ENCODE assay signal across 18 cellular contexts in genomic region chr19:17036640-17037039, GRCh38. TPM values are rescaled to one million over a fixed set of nuclear protein-coding genes. Genes with fewer than 3 reads are reported as not detected.
A peak's percentile ranks its signal among the peaks of the same experiment; 100 is the strongest.
DNase-seq lines count a peak whose midpoint lies in the region; ATAC-seq, FAIRE-seq and TF ChIP-seq lines count a peak whose summit lies in the region.
"Had no signal": no experiment of that assay in that cellular context is flagged by ENCODE, and none has a peak within 500 bp of the region (broad histone marks: within the 10 kb centered on the region; RNA-seq: fewer than 3 reads in every experiment).

No MANE protein-coding gene starts in this region.

- no peaks in the 10 kb centered on the region for H3K36me3 Mint-ChIP-seq in activated naive CD4-positive, alpha-beta T cell treated with anti-CD3 and anti-CD28 coated beads, Interleukin-2, amount 50 U/mL, for 24 hours
- H3K36me3 Mint-ChIP-seq: CD8-positive, alpha-beta T cell had no signal

- no peak overlapping the region for H3K27ac ChIP-seq in HEK293 (ENCODE audit: extremely low read depth, low read depth, low read length)
- no peak overlapping the region for H3K27ac ChIP-seq in upper lobe of right lung
- H3K27ac ChIP-seq in small intestine (ENCODE audit: low read depth in 1 of 2, low read length in 1 of 2): no peak overlapping the region
- H3K27ac ChIP-seq: C4-2B had no signal

- H3K4me3 ChIP-seq in HEK293 (ENCODE audit: low read depth, low read length) (no peak overlapping the region), bronchial epithelial cell (ENCODE audit: low read depth, low read length) (no peak overlapping the region), upper lobe of right lung (no peak overlapping the region), small intestine (ENCODE audit: low read depth in 1 of 2, low read length in 2 of 2) (no peak overlapping the region)
- H3K4me3 ChIP-seq: HAP-1 had no signal

- FAIRE-seq in bronchial epithelial cell (lab: Jason Lieb, UNC): peak; percentile 36
- no peak for FAIRE-seq in small intestine (lab: Jason Lieb, UNC)
- FAIRE-seq: HepG2 had no signal

- no peak overlapping the region for H3K4me3 Mint-ChIP-seq in activated naive CD4-positive, alpha-beta T cell treated with anti-CD3 and anti-CD28 coated beads, Interleukin-2, amount 50 U/mL, for 24 hours
- H3K4me3 Mint-ChIP-seq: CD8-positive, alpha-beta T cell; HFFc6 had no signal

- no peaks in the 10 kb centered on the region for H3K4me1 Mint-ChIP-seq in activated naive CD4-positive, alpha-beta T cell treated with anti-CD3 and anti-CD28 coated beads, Interleukin-2, amount 50 U/mL, for 24 hours

- CTCF ChIA-PET in HEK293 (lab: Yijun Ruan, JAX): interaction anchor here (1.2 kb wide), 1 partner anchor 16 kb away, joined by 5 read pairs; no protein-coding TSS in a partner anchor

- POLR2A ChIA-PET in HEK293 (lab: Yijun Ruan, JAX): no interaction called here

- H3K27ac Mint-ChIP-seq in activated naive CD4-positive, alpha-beta T cell treated with anti-CD3 and anti-CD28 coated beads, Interleukin-2, amount 50 U/mL, for 24 hours: peak overlapping the region; percentile 35
- H3K27ac Mint-ChIP-seq: CD8-positive, alpha-beta T cell; HFFc6 had no signal

- no peaks in the 10 kb centered on the region for H3K27me3 ChIP-seq in bronchial epithelial cell (ENCODE audit: control insufficient read depth, insufficient read depth, low read length)
- H3K27me3 ChIP-seq in upper lobe of right lung: no peaks in the 10 kb centered on the region
- H3K27me3 ChIP-seq in small intestine (ENCODE audit: control insufficient read depth in 2 of 2, insufficient read depth in 2 of 2, low read length in 2 of 2): no peaks in the 10 kb centered on the region

- H3K4me1 ChIP-seq in HEK293 (ENCODE audit: control insufficient read depth, insufficient read depth, low read length) (no peaks in the 10 kb centered on the region), upper lobe of right lung (no peaks in the 10 kb centered on the region), small intestine (ENCODE audit: control insufficient read depth in 2 of 2, insufficient read depth in 1 of 2, low read depth in 1 of 2, low read length in 1 of 2) (no peaks in the 10 kb centered on the region)
- H3K4me1 ChIP-seq: HAP-1 had no signal

- intact Hi-C loops in upper lobe of right lung (cut with DNase I): no loop called here

- no peak for TF ChIP-seq CTCF in HEK293 (tag by site-specific recombination; IDR thresholded peaks at IDR 0.05)
- TF ChIP-seq CTCF in bronchial epithelial cell (IDR thresholded peaks at IDR 0.05; ENCODE audit: insufficient read depth, low read length, severe bottlenecking): no peak
- TF ChIP-seq CTCF in upper lobe of right lung (IDR thresholded peaks at IDR 0.05): no peak

- H3K9me3 ChIP-seq in HEK293 (ENCODE audit: control insufficient read depth, insufficient read depth, low read depth, low read length) (no peaks in the 10 kb centered on the region), upper lobe of right lung (no peaks in the 10 kb centered on the region), small intestine (ENCODE audit: control insufficient read depth, low read depth) (no peaks in the 10 kb centered on the region)
- H3K9me3 ChIP-seq: HAP-1 had no signal

- WGBS in small intestine, 3 donors: 82 to 88% (median 87%) methylated on average over 4 of the region's 4 CpGs

- H3K9me3 Mint-ChIP-seq in activated naive CD4-positive, alpha-beta T cell treated with anti-CD3 and anti-CD28 coated beads, Interleukin-2, amount 50 U/mL, for 24 hours: no peaks in the 10 kb centered on the region
- H3K9me3 Mint-ChIP-seq: CD8-positive, alpha-beta T cell; HFFc6 had no signal

- DNase-seq in activated naive CD4-positive, alpha-beta T cell treated with Interleukin-2 at 50 U/mL for 16 hours: no peak
- no peak for DNase-seq in bronchial epithelial cell (ENCODE audit: low read depth)
- no peak for DNase-seq in upper lobe of right lung
- no peak for DNase-seq in small intestine
- DNase-seq in NCI-H1417 (lab: John Stamatoyannopoulos, UW): no peak
- DNase-seq: ACHN; CD8-positive, alpha-beta T cell; COR-L47; GOT3; HFFc6 had no signal

- ATAC-seq in upper lobe of right lung (peak; percentile 9), GM19023 (IDR thresholded peaks at IDR 0.05; ENCODE audit: unreplicated experiment) (no peak)
- ATAC-seq: CD8-positive, alpha-beta T cell; HepG2 had no signal

- peaks cover 4% of the 10 kb centered on the region for H3K27me3 Mint-ChIP-seq in activated naive CD4-positive, alpha-beta T cell treated with anti-CD3 and anti-CD28 coated beads, Interleukin-2, amount 50 U/mL, for 24 hours

- H3K36me3 ChIP-seq in HEK293 (ENCODE audit: control insufficient read depth in 2 of 2, insufficient read depth in 1 of 2, low read length in 2 of 2) (no peaks in the 10 kb centered on the region), bronchial epithelial cell (ENCODE audit: control insufficient read depth, insufficient read depth, low read length) (no peaks in the 10 kb centered on the region), upper lobe of right lung (no peaks in the 10 kb centered on the region), small intestine (ENCODE audit: control insufficient read depth in 2 of 2, insufficient read depth in 2 of 2, low read length in 2 of 2) (no peaks in the 10 kb centered on the region)
- H3K36me3 ChIP-seq: HAP-1 had no signal

TF ChIP-seq in HEK293, 187 proteins besides CTCF, POLR2A, EP300 and RAD21:
- no peak for TF ChIP-seq ZNF26 (tag by site-specific recombination; IDR thresholded peaks at IDR 0.05)
- no peak for TF ChIP-seq ZNF423 (tag by site-specific recombination; IDR thresholded peaks at IDR 0.05)
- TF ChIP-seq ZEB2 (tag by site-specific recombination; IDR thresholded peaks at IDR 0.05): peak; percentile 95

RNA-seq across cellular contexts. Expression of gene CPAMD8, which starts 10.0 kb away (rescaled TPM):
- total RNA-seq in bronchial epithelial cell (0.53 and 1.9 TPM in 2 replicates), upper lobe of right lung (50.9 TPM)
- polyA plus RNA-seq in small intestine: 1 to 10 TPM in 2 of 3 donors, under 1 TPM in 1; 0.45 to 7.1 (median 1.1) TPM
- total RNA-seq: A172, HT1080 had no signal

RNA-seq across cellular contexts. Expression of gene HAUS8, which starts 38.6 kb away (rescaled TPM):
- total RNA-seq in bronchial epithelial cell: 1.3 and 1.7 TPM in 2 replicates
- total RNA-seq in upper lobe of right lung: 8.1 TPM
- polyA plus RNA-seq in small intestine: 10 to 100 TPM in 2 of 3 donors, 1 to 10 TPM in 1; 9.9 to 16.5 (median 16.5) TPM

RNA-seq across cellular contexts. Expression of gene MYO9B, which starts 38.9 kb away (rescaled TPM):
- total RNA-seq in bronchial epithelial cell (15.5 and 21.9 TPM in 2 replicates), upper lobe of right lung (137 TPM)
- 10 to 100 TPM; 31.6 to 62.1 (median 53.2) TPM for polyA plus RNA-seq in small intestine

Comparison
In these comparisons a context has a peak if more than half of its experiments do, and no peak if none do; other contexts are left out.
1. RNA of gene CPAMD8, which starts 10.0 kb away (total RNA-seq): 50.9 TPM in upper lobe of right lung (single experiment); 0.53 to 1.9 TPM in bronchial epithelial cell; every median in the first group is over 10 times any median in the second.